ENCODE assay signal across 11 cellular contexts in genomic region chr5:143094087-143094511, GRCh38.
DNase-seq lines count a peak whose midpoint lies in the region; ATAC-seq, FAIRE-seq and TF ChIP-seq lines count a peak whose summit lies in the region.
"Had no signal": no experiment of that assay in that cellular context is flagged by ENCODE, and none has a peak within 500 bp of the region (broad histone marks: within the 10 kb centered on the region; RNA-seq: fewer than 3 reads in every experiment).

No MANE protein-coding gene starts in this region.

- H3K36me3 ChIP-seq in CD4-positive, alpha-beta memory T cell (ENCODE audit: insufficient read depth, low read length), result no peaks in the 10 kb centered on the region

- H3K36me3 Mint-ChIP-seq in osteocyte (ENCODE audit: unreplicated experiment), result no peaks in the 10 kb centered on the region
- H3K36me3 Mint-ChIP-seq in CD4-positive, alpha-beta memory T cell, result peaks cover 0 to 3% of the 10 kb centered on the region in 2 donors

- ATAC-seq in HG02623 (IDR thresholded peaks at IDR 0.05; ENCODE audit: unreplicated experiment), result no peak

- FAIRE-seq in RCC 7860 (lab: Jason Lieb, UNC), result no peak

- POLR2A ChIA-PET in CD4-positive, alpha-beta memory T cell (lab: Charles Lee; ENCODE audit: partially characterized antibody), result no interaction called here

- no peaks in the 10 kb centered on the region for H3K27me3 ChIP-seq in CD4-positive, alpha-beta memory T cell (ENCODE audit: insufficient read depth, low read length)
- H3K27me3 ChIP-seq: neutrophil had no signal

- DNase-seq in RCC 7860 (ENCODE audit: low spot score) (peak; percentile 14), fibroblast of pulmonary artery (ENCODE audit: low read depth) (peak; percentile 65), osteocyte (ENCODE audit: extremely low spot score, unreplicated experiment) (no peak), COLO829 (ENCODE audit: low spot score) (no peak)
- no peak for DNase-seq in CD4-positive, alpha-beta memory T cell
- DNase-seq in stimulated activated CD4-positive, alpha-beta T cell treated with anti-CD3 and anti-CD28 coated beads, Interleukin-2, amount 100 ng/mL, for 24 hours, result no peak
- DNase-seq: DND-41, NCI-H1105 had no signal

- no peak overlapping the region for H3K27ac Mint-ChIP-seq in osteocyte (ENCODE audit: unreplicated experiment)
- peak overlapping the region in 2 of 7 donors; percentile 4 to 13 for H3K27ac Mint-ChIP-seq in CD4-positive, alpha-beta memory T cell

- intact Hi-C loops in CD4-positive, alpha-beta memory T cell (cut with micrococcal nuclease), result no loop called here

- H3K4me3 ChIP-seq in fibroblast of pulmonary artery (replicated peaks; ENCODE audit: low read depth, low read length), result peak overlapping the region; percentile 27
- no peak overlapping the region for H3K4me3 ChIP-seq in CD4-positive, alpha-beta memory T cell (ENCODE audit: low read length in 2 of 2)

- CTCF ChIA-PET in CD4-positive, alpha-beta memory T cell (lab: Charles Lee; ENCODE audit: partially characterized antibody), result no interaction called here

- H3K9me3 ChIP-seq in CD4-positive, alpha-beta memory T cell (ENCODE audit: control insufficient read depth in 1 of 2, low read length in 2 of 2), result no peaks in the 10 kb centered on the region
- H3K9me3 ChIP-seq: neutrophil had no signal

- no peaks in the 10 kb centered on the region for H3K4me1 ChIP-seq in CD4-positive, alpha-beta memory T cell (ENCODE audit: insufficient read depth, low read length)

- H3K4me3 Mint-ChIP-seq in osteocyte (ENCODE audit: unreplicated experiment), result peak overlapping the region; percentile 30
- no peak overlapping the region for H3K4me3 Mint-ChIP-seq in CD4-positive, alpha-beta memory T cell

- H3K4me1 Mint-ChIP-seq in osteocyte (ENCODE audit: unreplicated experiment), result peaks cover 10% of the 10 kb centered on the region
- H3K4me1 Mint-ChIP-seq in CD4-positive, alpha-beta memory T cell, result no peaks in the 10 kb centered on the region

- TF ChIP-seq CTCF in GM12873 (IDR thresholded peaks at IDR 0.05; ENCODE audit: insufficient read depth, low read depth, low read length, missing control alignments), result peak; percentile 42
- peak; percentile 11 for TF ChIP-seq CTCF in fibroblast of pulmonary artery (IDR thresholded peaks at IDR 0.05; ENCODE audit: low read length, missing control alignments)
- peak; percentile 34 for TF ChIP-seq CTCF in osteocyte (IDR thresholded peaks at IDR 0.05)

- H3K9me3 Mint-ChIP-seq in osteocyte (ENCODE audit: unreplicated experiment), result no peaks in the 10 kb centered on the region
- H3K9me3 Mint-ChIP-seq in CD4-positive, alpha-beta memory T cell, result peaks cover 0 to 3% (median 0%) of the 10 kb centered on the region in 8 donors

- H3K27me3 Mint-ChIP-seq in osteocyte (ENCODE audit: unreplicated experiment), result no peaks in the 10 kb centered on the region
- no peaks in the 10 kb centered on the region for H3K27me3 Mint-ChIP-seq in CD4-positive, alpha-beta memory T cell

- no peak overlapping the region for H3K27ac ChIP-seq in CD4-positive, alpha-beta memory T cell (ENCODE audit: low read depth, low read length)
- H3K27ac ChIP-seq: neutrophil had no signal

Comparison
In these comparisons a context has a peak if more than half of its experiments do, and no peak if none do; other contexts are left out.
1. DNase-seq: peak in RCC 7860 (single experiment) and fibroblast of pulmonary artery (single experiment); none in osteocyte (single experiment), CD4-positive, alpha-beta memory T cell (0 of 5), COLO829 (single experiment) and stimulated activated CD4-positive, alpha-beta T cell treated with anti-CD3 and anti-CD28 coated beads, Interleukin-2, amount 100 ng/mL, for 24 hours (0 of 2).
2. Peak in every context shown above with its lines, with median percentiles within 50 percentile points of each other: CTCF ChIP-seq.